26 cellular contexts compared by ENCODE assay signal in the genomic region with DNA sequence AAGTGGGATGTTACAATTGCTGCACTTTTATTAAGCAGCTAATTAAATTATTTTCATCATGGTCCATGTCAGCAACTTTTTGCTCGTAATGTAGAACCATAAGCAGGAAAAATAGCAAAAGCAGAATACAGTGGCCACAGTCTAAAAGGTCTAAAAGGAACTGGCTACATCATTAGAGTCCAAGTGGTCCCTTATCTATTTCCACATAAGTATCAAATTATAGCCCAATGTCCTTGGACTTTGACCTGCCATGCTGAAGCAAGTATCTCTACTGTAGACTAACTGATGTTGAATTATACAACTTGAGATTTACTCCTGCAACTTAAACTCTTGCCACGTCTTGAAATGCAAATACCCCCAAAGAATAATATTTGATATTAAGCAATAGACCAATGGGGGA.
"Had no signal": no experiment of that assay in that cellular context is flagged by ENCODE, and none has a peak within 500 bp of the region (broad histone marks: within the 10 kb centered on the region; RNA-seq: fewer than 3 reads in every experiment).

No MANE protein-coding gene starts in this region.

- H3K4me1 ChIP-seq: neural progenitor cell, psoas muscle, thyroid gland, tibial nerve, upper lobe of left lung, vagina had no signal

- H3K27ac ChIP-seq: neural progenitor cell, ovary, psoas muscle, skin epidermis, thoracic aorta, thyroid gland, tibial nerve, upper lobe of left lung, vagina had no signal

- H3K27ac Mint-ChIP-seq: naive thymus-derived CD4-positive, alpha-beta T cell; natural killer cell; nephron; neural progenitor cell; stimulated activated effector memory CD8-positive, alpha-beta T cell treated with anti-CD3 and anti-CD28 coated beads, Interleukin-12 subunit alpha, Interleukin-12 subunit beta, amount 100 ng/mL, for 72 hours; stimulated activated naive B cell treated with anti-CD40 and anti-IgM and Interleukin-4, amounts not matched to agents 10 μg/mL and 1 μg/mL and 100 μg/mL, for 72 hours; stimulated activated naive CD8-positive, alpha-beta T cell treated with anti-CD3 and anti-CD28 coated beads, Interleukin-15, Interleukin-2, amounts not matched to agents 100 ng/mL and 50 ng/mL, for 24 hours had no signal

- H3K4me3 ChIP-seq: neural progenitor cell, ovary, psoas muscle, skin epidermis, stomach, thoracic aorta, thyroid gland, tibial nerve, upper lobe of left lung, vagina had no signal

- H3K27me3 Mint-ChIP-seq: stimulated activated naive B cell treated with anti-CD40 and anti-IgM and Interleukin-4, amounts not matched to agents 10 μg/mL and 1 μg/mL and 100 μg/mL, for 72 hours; stimulated activated naive CD8-positive, alpha-beta T cell treated with anti-CD3 and anti-CD28 coated beads, Interleukin-15, Interleukin-2, amounts not matched to agents 100 ng/mL and 50 ng/mL, for 24 hours had no signal

- H3K36me3 Mint-ChIP-seq: natural killer cell; neural progenitor cell; stimulated activated effector memory CD8-positive, alpha-beta T cell treated with anti-CD3 and anti-CD28 coated beads, Interleukin-12 subunit alpha, Interleukin-12 subunit beta, amount 100 ng/mL, for 72 hours; stimulated activated naive B cell treated with anti-CD40 and anti-IgM and Interleukin-4, amounts not matched to agents 10 μg/mL and 1 μg/mL and 100 μg/mL, for 72 hours had no signal

- H3K27me3 ChIP-seq: neural progenitor cell, ovary, stomach, thyroid gland, tibial nerve, upper lobe of left lung, vagina had no signal

- H3K9me3 ChIP-seq: ovary, thoracic aorta, thyroid gland, upper lobe of left lung, vagina had no signal

- H3K36me3 ChIP-seq: neural progenitor cell, ovary, stomach, thoracic aorta, thyroid gland, tibial nerve, upper lobe of left lung, vagina had no signal

- FAIRE-seq: urothelium cell line had no signal

- ATAC-seq: naive thymus-derived CD4-positive, alpha-beta T cell; natural killer cell; psoas muscle; right cardiac atrium; sciatic nerve; stimulated activated effector memory CD8-positive, alpha-beta T cell treated with anti-CD3 and anti-CD28 coated beads, Interleukin-12 subunit alpha, Interleukin-12 subunit beta, amount 100 ng/mL, for 72 hours; stimulated activated naive B cell treated with anti-CD40 and anti-IgM and Interleukin-4, amounts not matched to agents 10 μg/mL and 1 μg/mL and 100 μg/mL, for 72 hours had no signal

- H3K4me1 Mint-ChIP-seq: naive thymus-derived CD4-positive, alpha-beta T cell; natural killer cell; nephron; neural progenitor cell; stimulated activated effector memory CD8-positive, alpha-beta T cell treated with anti-CD3 and anti-CD28 coated beads, Interleukin-12 subunit alpha, Interleukin-12 subunit beta, amount 100 ng/mL, for 72 hours; stimulated activated naive B cell treated with anti-CD40 and anti-IgM and Interleukin-4, amounts not matched to agents 10 μg/mL and 1 μg/mL and 100 μg/mL, for 72 hours had no signal

- DNase-seq: naive thymus-derived CD4-positive, alpha-beta T cell; natural killer cell; occipital lobe; ovary; psoas muscle; right cardiac atrium; stimulated activated CD4-positive, alpha-beta T cell treated with anti-CD3 and anti-CD28 coated beads, Interleukin-15, amount 100 ng/mL, for 24 hours; stimulated activated CD4-positive, alpha-beta T cell treated with anti-CD3 and anti-CD28 coated beads, Interleukin-2, amount 100 ng/mL, for 24 hours; stimulated activated CD4-positive, alpha-beta T cell treated with anti-CD3 and anti-CD28 coated beads, Interleukin-2, amount 100 ng/mL, for 48 hours; stimulated activated CD4-positive, alpha-beta T cell treated with anti-CD3 and anti-CD28 coated beads, Interleukin-4, amount 100 ng/mL, for 24 hours; stimulated activated naive B cell treated with anti-CD40 and anti-IgM and Interleukin-4, amounts not matched to agents 10 μg/mL and 1 μg/mL and 100 μg/mL, for 72 hours; stimulated activated naive CD4-positive, alpha-beta T cell treated with Interleukin-2 at 50 U/mL for 16 hours; stomach; thyroid gland; trophoblast cell; upper lobe of left lung had no signal

- H3K4me3 Mint-ChIP-seq: naive thymus-derived CD4-positive, alpha-beta T cell; natural killer cell; nephron; neural progenitor cell; stimulated activated effector memory CD8-positive, alpha-beta T cell treated with anti-CD3 and anti-CD28 coated beads, Interleukin-12 subunit alpha, Interleukin-12 subunit beta, amount 100 ng/mL, for 72 hours; stimulated activated naive B cell treated with anti-CD40 and anti-IgM and Interleukin-4, amounts not matched to agents 10 μg/mL and 1 μg/mL and 100 μg/mL, for 72 hours; stimulated activated naive CD8-positive, alpha-beta T cell treated with anti-CD3 and anti-CD28 coated beads, Interleukin-15, Interleukin-2, amounts not matched to agents 100 ng/mL and 50 ng/mL, for 24 hours had no signal
